34 cellular contexts compared by ENCODE assay signal in genomic region chr6:122339661-122340060, GRCh38.
"Had no signal": no experiment of that assay in that cellular context is flagged by ENCODE, and none has a peak within 500 bp of the region (broad histone marks: within the 10 kb centered on the region; RNA-seq: fewer than 3 reads in every experiment).

No MANE protein-coding gene starts in this region.

- H3K27ac Mint-ChIP-seq: activated B cell treated with CpG ODN at 0.5 μM for 24 hours; activated CD4-positive, alpha-beta memory T cell treated with anti-CD3 and anti-CD28 coated beads for 36 hours; activated CD4-positive, alpha-beta T cell treated with anti-CD3 and anti-CD28 coated beads, Interleukin-2, amount 10 ng/mL, durations not matched to agents 24 days and 14 days; activated CD8-positive, alpha-beta memory T cell treated with anti-CD3 and anti-CD28 coated beads, Interleukin-2, amount 10 ng/mL, durations not matched to agents 7 days and 5 days; activated CD8-positive, alpha-beta T cell treated with anti-CD3 and anti-CD28 coated beads, Interleukin-2, amount 10 ng/mL, durations not matched to agents 7 days and 5 days; activated naive CD4-positive, alpha-beta T cell treated with anti-CD3 and anti-CD28 coated beads for 36 hours; activated naive CD4-positive, alpha-beta T cell treated with anti-CD3 and anti-CD28 coated beads, Interleukin-2, amount 50 U/mL, for 24 hours; activated naive CD8-positive, alpha-beta T cell treated with anti-CD3 and anti-CD28 coated beads for 36 hours; activated naive CD8-positive, alpha-beta T cell treated with anti-CD3 and anti-CD28 coated beads, Interleukin-2, amount 50 U/mL, for 24 hours; activated T-helper 1 cell treated with anti-CD3 and anti-CD28 coated beads, Interleukin-12 subunit alpha, Interleukin-12 subunit beta, Interleukin-2, Interleukin-4 antibody, amounts not matched to agents 30 ng/mL and 10 ng/mL and 1 ng/mL, durations not matched to agents 14 hours and 24 hours and 36 hours; activated T-helper 2 cell treated with anti-CD3 and anti-CD28 coated beads, Interferon-gamma antibody, Interleukin-2, Interleukin-4, amounts not matched to agents 10 μg/mL and 5 μg/mL and 100 μg/mL, durations not matched to agents 14 hours and 24 hours and 36 hours; effector memory CD8-positive, alpha-beta T cell; T-helper 17 cell; T-helper 2 cell treated with Interferon-gamma antibody and Interleukin-4, amounts not matched to agents 5 μg/mL and 100 μg/mL, for 36 hours had no signal

- H3K9me3 Mint-ChIP-seq: activated B cell treated with CpG ODN at 0.5 μM for 24 hours; activated CD4-positive, alpha-beta memory T cell treated with anti-CD3 and anti-CD28 coated beads for 36 hours; activated CD4-positive, alpha-beta T cell treated with anti-CD3 and anti-CD28 coated beads, Interleukin-2, amount 10 ng/mL, durations not matched to agents 24 days and 14 days; activated naive CD4-positive, alpha-beta T cell treated with anti-CD3 and anti-CD28 coated beads for 36 hours; activated naive CD4-positive, alpha-beta T cell treated with anti-CD3 and anti-CD28 coated beads, Interleukin-2, amount 50 U/mL, for 24 hours; activated naive CD8-positive, alpha-beta T cell treated with anti-CD3 and anti-CD28 coated beads for 36 hours; activated naive CD8-positive, alpha-beta T cell treated with anti-CD3 and anti-CD28 coated beads, Interleukin-2, amount 50 U/mL, for 24 hours; activated T-helper 1 cell treated with anti-CD3 and anti-CD28 coated beads, Interleukin-12 subunit alpha, Interleukin-12 subunit beta, Interleukin-2, Interleukin-4 antibody, amounts not matched to agents 30 ng/mL and 10 ng/mL and 1 ng/mL, durations not matched to agents 14 hours and 24 hours and 36 hours; activated T-helper 2 cell treated with anti-CD3 and anti-CD28 coated beads, Interferon-gamma antibody, Interleukin-2, Interleukin-4, amounts not matched to agents 10 μg/mL and 5 μg/mL and 100 μg/mL, durations not matched to agents 14 hours and 24 hours and 36 hours; central memory CD8-positive, alpha-beta T cell; effector memory CD8-positive, alpha-beta T cell; T-helper 2 cell treated with Interferon-gamma antibody and Interleukin-4, amounts not matched to agents 5 μg/mL and 100 μg/mL, for 36 hours had no signal

- H3K36me3 Mint-ChIP-seq: activated CD4-positive, alpha-beta memory T cell treated with anti-CD3 and anti-CD28 coated beads for 36 hours; activated CD8-positive, alpha-beta memory T cell treated with anti-CD3 and anti-CD28 coated beads, Interleukin-2, amount 10 ng/mL, durations not matched to agents 7 days and 5 days; activated naive CD4-positive, alpha-beta T cell treated with anti-CD3 and anti-CD28 coated beads, Interleukin-2, amount 50 U/mL, for 24 hours; activated naive CD8-positive, alpha-beta T cell treated with anti-CD3 and anti-CD28 coated beads for 36 hours had no signal

- H3K4me1 Mint-ChIP-seq: activated B cell treated with CpG ODN at 0.5 μM for 24 hours; activated CD4-positive, alpha-beta T cell treated with anti-CD3 and anti-CD28 coated beads, Interleukin-2, amount 10 ng/mL, durations not matched to agents 24 days and 14 days; activated CD8-positive, alpha-beta memory T cell treated with anti-CD3 and anti-CD28 coated beads, Interleukin-2, amount 10 ng/mL, durations not matched to agents 7 days and 5 days; activated naive CD4-positive, alpha-beta T cell treated with anti-CD3 and anti-CD28 coated beads, Interleukin-2, amount 50 U/mL, for 24 hours; activated naive CD8-positive, alpha-beta T cell treated with anti-CD3 and anti-CD28 coated beads for 36 hours; activated naive CD8-positive, alpha-beta T cell treated with anti-CD3 and anti-CD28 coated beads, Interleukin-2, amount 50 U/mL, for 24 hours; central memory CD8-positive, alpha-beta T cell had no signal

- H3K4me3 Mint-ChIP-seq: activated B cell treated with CpG ODN at 0.5 μM for 24 hours; activated CD4-positive, alpha-beta memory T cell treated with anti-CD3 and anti-CD28 coated beads for 36 hours; activated CD4-positive, alpha-beta T cell treated with anti-CD3 and anti-CD28 coated beads, Interleukin-2, amount 10 ng/mL, durations not matched to agents 24 days and 14 days; activated CD8-positive, alpha-beta memory T cell treated with anti-CD3 and anti-CD28 coated beads, Interleukin-2, amount 10 ng/mL, durations not matched to agents 7 days and 5 days; activated CD8-positive, alpha-beta T cell treated with anti-CD3 and anti-CD28 coated beads, Interleukin-2, amount 10 ng/mL, durations not matched to agents 7 days and 5 days; activated naive CD4-positive, alpha-beta T cell treated with anti-CD3 and anti-CD28 coated beads for 36 hours; activated naive CD4-positive, alpha-beta T cell treated with anti-CD3 and anti-CD28 coated beads, Interleukin-2, amount 50 U/mL, for 24 hours; activated naive CD8-positive, alpha-beta T cell treated with anti-CD3 and anti-CD28 coated beads for 36 hours; activated naive CD8-positive, alpha-beta T cell treated with anti-CD3 and anti-CD28 coated beads, Interleukin-2, amount 50 U/mL, for 24 hours; activated T-helper 1 cell treated with anti-CD3 and anti-CD28 coated beads, Interleukin-12 subunit alpha, Interleukin-12 subunit beta, Interleukin-2, Interleukin-4 antibody, amounts not matched to agents 30 ng/mL and 10 ng/mL and 1 ng/mL, durations not matched to agents 14 hours and 24 hours and 36 hours; central memory CD8-positive, alpha-beta T cell; effector memory CD8-positive, alpha-beta T cell; T-helper 17 cell; T-helper 2 cell treated with Interferon-gamma antibody and Interleukin-4, amounts not matched to agents 5 μg/mL and 100 μg/mL, for 36 hours had no signal

- ATAC-seq: activated CD4-positive, CD25-positive, alpha-beta regulatory T cell treated with anti-CD3 and anti-CD28 coated beads, Interleukin-2, amount 50 U/mL, for 24 hours; activated CD8-positive, alpha-beta memory T cell treated with anti-CD3 and anti-CD28 coated beads, Interleukin-2, amount 10 ng/mL, durations not matched to agents 7 days and 5 days; activated CD8-positive, alpha-beta T cell treated with anti-CD3 and anti-CD28 coated beads, Interleukin-2, amount 10 ng/mL, durations not matched to agents 7 days and 5 days; activated naive CD8-positive, alpha-beta T cell treated with anti-CD3 and anti-CD28 coated beads, Interleukin-2, amount 50 U/mL, for 24 hours; effector memory CD8-positive, alpha-beta T cell; foreskin keratinocyte; gastrocnemius medialis; heart left ventricle; T-helper 17 cell had no signal

- DNase-seq: activated B cell treated with CpG ODN at 0.5 μM for 24 hours; activated CD4-positive, alpha-beta memory T cell treated with anti-CD3 and anti-CD28 coated beads for 36 hours; activated CD4-positive, alpha-beta T cell treated with anti-CD3 and anti-CD28 coated beads, Interleukin-2, amount 10 ng/mL, durations not matched to agents 24 days and 14 days; activated CD8-positive, alpha-beta memory T cell treated with anti-CD3 and anti-CD28 coated beads, Interleukin-2, amount 10 ng/mL, durations not matched to agents 7 days and 5 days; activated CD8-positive, alpha-beta memory T cell treated with anti-CD3 and anti-CD28 coated beads, Interleukin-2, amount 50 U/mL, for 4 hours; activated CD8-positive, alpha-beta T cell treated with anti-CD3 and anti-CD28 coated beads, Interleukin-2, amount 10 ng/mL, durations not matched to agents 7 days and 5 days; activated effector memory CD4-positive, alpha-beta T cell treated with anti-CD3 and anti-CD28 coated beads, Interleukin-2, amount 50 U/mL, for 16 hours; activated naive CD4-positive, alpha-beta T cell treated with anti-CD3 and anti-CD28 coated beads for 36 hours; activated naive CD8-positive, alpha-beta T cell treated with anti-CD3 and anti-CD28 coated beads for 36 hours; activated naive CD8-positive, alpha-beta T cell treated with anti-CD3 and anti-CD28 coated beads, Interleukin-2, amount 50 U/mL, for 24 hours; activated T-cell treated with anti-CD3 and anti-CD28 coated beads, Interleukin-2, amount 50 U/mL, for 1 hour; activated T-cell treated with anti-CD3 and anti-CD28 coated beads, Interleukin-2, amount 50 U/mL, for 48 hours; amniotic stem cell; anterior cingulate cortex; brain microvascular endothelial cell; cortex of kidney; dermis blood vessel endothelial cell; effector CD4-positive, alpha-beta T cell; effector memory CD8-positive, alpha-beta T cell; erythroblast; foreskin keratinocyte; gastrocnemius medialis; glutamatergic neuron; heart left ventricle; T-helper 1 cell; T-helper 17 cell; T1000; WERI-Rb-1 had no signal
